ENCODE assay signal across 24 cellular contexts in genomic region chr6:67300430-67301040, GRCh38.
DNase-seq lines count a peak whose midpoint lies in the region; ATAC-seq and TF ChIP-seq lines count a peak whose summit lies in the region.
"Had no signal": no experiment of that assay in that cellular context is flagged by ENCODE, and none has a peak within 500 bp of the region (broad histone marks: within the 10 kb centered on the region; RNA-seq: fewer than 3 reads in every experiment).

No MANE protein-coding gene starts in this region.

- peaks cover 40% of the 10 kb centered on the region for H3K9me3 Mint-ChIP-seq in WTC11

- H3K4me3 Mint-ChIP-seq in WTC11: no peak overlapping the region
- H3K4me3 Mint-ChIP-seq: CD4-positive, alpha-beta memory T cell had no signal

- H3K27me3 ChIP-seq in right atrium auricular region: no peaks in the 10 kb centered on the region
- H3K27me3 ChIP-seq in Karpas-422 (ENCODE audit: low read length): no peaks in the 10 kb centered on the region
- H3K27me3 ChIP-seq in spleen (replicated peaks in 1 of 7): no peaks in the 10 kb centered on the region

- H3K27me3 Mint-ChIP-seq in WTC11 (ENCODE audit: low read depth): no peaks in the 10 kb centered on the region; the same call in 1 of the 2 replicates
- H3K27me3 Mint-ChIP-seq: CD4-positive, alpha-beta memory T cell had no signal

- WGBS in spleen, 5 donors: 78 to 91% (median 81%) methylated on average over 12 of the region's 12 CpGs

- TF ChIP-seq CTCF in right atrium auricular region (IDR thresholded peaks at IDR 0.05): no peak
- no peak for TF ChIP-seq CTCF in WTC11 (IDR thresholded peaks at IDR 0.05)
- no peak for TF ChIP-seq CTCF in spleen (IDR thresholded peaks at IDR 0.05 in 8 of 11, conservative IDR thresholded peaks at IDR 0.05 in 3 of 11)

- POLR2A ChIA-PET in WTC11 (lab: Charles Lee): no interaction called here

- 0 out of 2 replicates have a peak, but pooled peaks cover 3% of the 10 kb centered on the region for H3K36me3 Mint-ChIP-seq in WTC11
- H3K36me3 Mint-ChIP-seq: CD4-positive, alpha-beta memory T cell had no signal

- no peak overlapping the region for H3K27ac Mint-ChIP-seq in WTC11
- H3K27ac Mint-ChIP-seq: CD4-positive, alpha-beta memory T cell had no signal

- TF ChIP-seq POLR2A in spleen (IDR thresholded peaks at IDR 0.05): no peak

- no peaks in the 10 kb centered on the region for H3K79me2 ChIP-seq in Karpas-422 (ENCODE audit: low read length)

- CTCF ChIA-PET in WTC11 (lab: Charles Lee): no interaction called here

- no peak overlapping the region for H3K9ac ChIP-seq in Karpas-422 (ENCODE audit: low read length)

- H3K36me3 ChIP-seq in right atrium auricular region (no peaks in the 10 kb centered on the region), Karpas-422 (ENCODE audit: insufficient read depth, low read length) (no peaks in the 10 kb centered on the region), spleen (no peaks in the 10 kb centered on the region)

- DNase-seq in left ventricle myocardium superior (peak; percentile 20), right atrium auricular region (ENCODE audit: low spot score) (no peak), Karpas-422 (peak; percentile 2), WTC11 (ENCODE audit: low spot score) (peak; percentile 10), spleen (peak; percentile 47), COLO668 (lab: John Stamatoyannopoulos, UW; ENCODE audit: unreplicated experiment) (no peak)
- DNase-seq in activated effector memory CD4-positive, alpha-beta T cell treated with anti-CD3 and anti-CD28 coated beads, Interleukin-2, amount 50 U/mL, for 16 hours: no peak
- DNase-seq: AML-193; C1 segment of cervical spinal cord; Caco-2; CD4-positive, alpha-beta memory T cell; DMS79 treated with DMSO at 0.1 percent for 48 hours; GF-D8; HCEC 1CT; Kasumi-1; NCI-H1092 treated with DMSO at 0.1 percent for 48 hours; NCI-H1436; NCI-H2029; NCI-H2227 treated with DMSO at 0.1 percent for 48 hours; NCI-H526 treated with DMSO at 0.1 percent for 48 hours; SHP77 treated with DMSO at 0.1 percent for 48 hours had no signal

- no peak overlapping the region for H3K4me2 ChIP-seq in Karpas-422 (ENCODE audit: low read depth, low read length, poor library complexity, severe bottlenecking)
- H3K4me2 ChIP-seq: A549 had no signal

- H3K4me1 ChIP-seq in right atrium auricular region: no peaks in the 10 kb centered on the region
- no peaks in the 10 kb centered on the region for H3K4me1 ChIP-seq in Karpas-422 (ENCODE audit: low read length)
- H3K4me1 ChIP-seq in spleen: no peaks in the 10 kb centered on the region
- H3K4me1 ChIP-seq: A549, Caco-2 had no signal

- ATAC-seq in left ventricle myocardium superior: no peak
- no peak for ATAC-seq in WTC11
- ATAC-seq: A549, Panc1 had no signal

- no peaks in the 10 kb centered on the region for H3K9me3 ChIP-seq in right atrium auricular region
- no peaks in the 10 kb centered on the region for H3K9me3 ChIP-seq in Karpas-422 (ENCODE audit: low read length)
- peaks cover 0 to 13% (median 2%) of the 10 kb centered on the region in 8 donors for H3K9me3 ChIP-seq in spleen
- H3K9me3 ChIP-seq: A549, Caco-2 had no signal

- no peak overlapping the region for H3K27ac ChIP-seq in right atrium auricular region
- no peak overlapping the region for H3K27ac ChIP-seq in Karpas-422 (ENCODE audit: low read length)
- H3K27ac ChIP-seq in spleen: no peak overlapping the region
- H3K27ac ChIP-seq: A549, HL-60 had no signal

- no peaks in the 10 kb centered on the region for H3K4me1 Mint-ChIP-seq in WTC11
- H3K4me1 Mint-ChIP-seq: CD4-positive, alpha-beta memory T cell had no signal

- no peaks in the 10 kb centered on the region for H3K9me2 ChIP-seq in Karpas-422 (replicated peaks; ENCODE audit: insufficient read depth, low read length)

- H3K4me3 ChIP-seq in right atrium auricular region (no peak overlapping the region), Karpas-422 (ENCODE audit: low read length) (no peak overlapping the region), spleen (no peak overlapping the region)
- H3K4me3 ChIP-seq: A549 had no signal

- no peak overlapping the region for H2AFZ ChIP-seq in Karpas-422 (ENCODE audit: low read length)

- H4K20me1 ChIP-seq in Karpas-422 (ENCODE audit: insufficient read depth, low read depth, low read length): no peaks in the 10 kb centered on the region

- intact Hi-C loops in left ventricle myocardium superior (cut with micrococcal nuclease) (no loop called here), spleen (cut with DNase I; ENCODE audit: low total_unique reads) (no loop called here)

TF ChIP-seq in WTC11, 78 proteins besides CTCF, POLR2A, EP300 and RAD21:
- TF ChIP-seq MYBL2 (CRISPR knock-in tag; IDR thresholded peaks at IDR 0.05) (no peak), ZNF423 (CRISPR knock-in tag; IDR thresholded peaks at IDR 0.05) (no peak), IRF2 (CRISPR knock-in tag; IDR thresholded peaks at IDR 0.05; ENCODE audit: borderline replicate concordance, low read depth) (no peak), AR (CRISPR knock-in tag; IDR thresholded peaks at IDR 0.05) (no peak), NR2C2 (CRISPR knock-in tag; IDR thresholded peaks at IDR 0.05) (no peak), CREB1 (CRISPR knock-in tag; IDR thresholded peaks at IDR 0.05) (no peak), GABPB1 (CRISPR knock-in tag; IDR thresholded peaks at IDR 0.05) (no peak), ZNF138 (CRISPR knock-in tag; conservative IDR thresholded peaks at IDR 0.05) (no peak), STAT6 (CRISPR knock-in tag; conservative IDR thresholded peaks at IDR 0.05; ENCODE audit: low read depth) (no peak)

Comparison
In these comparisons a context has a peak if more than half of its experiments do, and no peak if none do; other contexts are left out.
1. DNase-seq: peak in left ventricle myocardium superior (single experiment), Karpas-422 (single experiment), WTC11 (single experiment) and spleen (single experiment); none in right atrium auricular region (single experiment), COLO668 (single experiment) and activated effector memory CD4-positive, alpha-beta T cell treated with anti-CD3 and anti-CD28 coated beads, Interleukin-2, amount 50 U/mL, for 16 hours (single experiment).